Comparison of ENCODE assay signal across 11 cellular contexts in genomic region chr10:78976825-78977760, GRCh38.
A peak's percentile ranks its signal among the peaks of the same experiment; 100 is the strongest.
DNase-seq lines count a peak whose midpoint lies in the region; ATAC-seq and TF ChIP-seq lines count a peak whose summit lies in the region.
"Had no signal": no experiment of that assay in that cellular context is flagged by ENCODE, and none has a peak within 500 bp of the region (broad histone marks: within the 10 kb centered on the region; RNA-seq: fewer than 3 reads in every experiment).

No MANE protein-coding gene starts in this region.

- H3K27me3 ChIP-seq in AG04450 (ENCODE audit: control insufficient read depth, insufficient read depth, low read length) (peaks cover 4% of the 10 kb centered on the region), osteoblast (ENCODE audit: insufficient read depth, low read length) (no peaks in the 10 kb centered on the region)

- H3K4me1 Mint-ChIP-seq in central memory CD8-positive, alpha-beta T cell = peaks cover 17% of the 10 kb centered on the region

- H3K4me3 ChIP-seq in AG04450 (ENCODE audit: low read depth, low read length) (no peak overlapping the region), HEK293 (ENCODE audit: low read depth, low read length) (no peak overlapping the region), osteoblast (ENCODE audit: insufficient read depth, low read length) (peak overlapping the region; percentile 26)
- H3K4me3 ChIP-seq: left ventricle myocardium inferior had no signal

- no peaks in the 10 kb centered on the region for H3K9me3 Mint-ChIP-seq in central memory CD8-positive, alpha-beta T cell

- peaks cover 11% of the 10 kb centered on the region for H3K4me1 ChIP-seq in HEK293 (ENCODE audit: control insufficient read depth, insufficient read depth, low read length)
- H3K4me1 ChIP-seq in osteoblast (ENCODE audit: insufficient read depth, low read length) = peaks cover 49% of the 10 kb centered on the region

- H3K4me3 Mint-ChIP-seq in central memory CD8-positive, alpha-beta T cell = no peak overlapping the region

- H3K9me3 ChIP-seq in AG04450 (ENCODE audit: control insufficient read depth, insufficient read depth, low read length) (no peaks in the 10 kb centered on the region; the same call in 1 of the 2 replicates), HEK293 (ENCODE audit: control insufficient read depth, insufficient read depth, low read depth, low read length) (no peaks in the 10 kb centered on the region), osteoblast (ENCODE audit: low read depth, low read length) (no peaks in the 10 kb centered on the region)
- H3K9me3 ChIP-seq: left ventricle myocardium inferior had no signal

- no peak for DNase-seq in AG04450 (ENCODE audit: low read depth, low spot score)
- no peak for DNase-seq in central memory CD8-positive, alpha-beta T cell (ENCODE audit: low spot score in 2 of 2)
- peak; percentile 63 for DNase-seq in osteoblast (ENCODE audit: insufficient read length, low spot score, missing footprints)
- DNase-seq in NCI-H2227 treated with DMSO at 0.1 percent for 48 hours (lab: John Stamatoyannopoulos, UW) = no peak
- no peak for DNase-seq in activated CD4-positive, CD25-positive, alpha-beta regulatory T cell treated with anti-CD3 and anti-CD28 coated beads, Interleukin-2, amount 50 U/mL, for 72 hours
- DNase-seq in activated CD8-positive, alpha-beta memory T cell treated with anti-CD3 and anti-CD28 coated beads for 24 hours = no peak
- DNase-seq: left ventricle myocardium inferior, NCI-H1417 treated with DMSO at 0.1 percent for 48 hours, occipital lobe had no signal

- H3K27ac Mint-ChIP-seq in central memory CD8-positive, alpha-beta T cell (ENCODE audit: low read depth) = peak overlapping the region; percentile 75

- no peak for ATAC-seq in central memory CD8-positive, alpha-beta T cell (replicated peaks; ENCODE audit: extremely low read depth, poor library complexity, severe bottlenecking)
- ATAC-seq in GM18858 (IDR thresholded peaks at IDR 0.05; ENCODE audit: unreplicated experiment) = no peak

- POLR2A ChIA-PET in AG04450 (lab: Yijun Ruan, JAX) = interaction anchor here (1.0 kb wide), 1 partner anchor 90 kb away, joined by 3 read pairs; no protein-coding TSS in a partner anchor
- POLR2A ChIA-PET in HEK293 (lab: Yijun Ruan, JAX) = no interaction called here

- CTCF ChIA-PET in AG04450 (lab: Charles Lee) (no interaction called here), HEK293 (lab: Yijun Ruan, JAX) (interaction anchor here (0.6 kb wide), 1 partner anchor 18 kb away, joined by 3 read pairs; no protein-coding TSS in a partner anchor)

- H3K27me3 Mint-ChIP-seq in central memory CD8-positive, alpha-beta T cell = no peaks in the 10 kb centered on the region

- H2AFZ ChIP-seq in osteoblast (ENCODE audit: low read length) = no peak overlapping the region

- H3K36me3 ChIP-seq in HEK293 (ENCODE audit: control insufficient read depth in 2 of 2, insufficient read depth in 1 of 2, low read length in 2 of 2) = no peaks in the 10 kb centered on the region
- no peaks in the 10 kb centered on the region for H3K36me3 ChIP-seq in osteoblast (ENCODE audit: insufficient read depth, low read length)
- H3K36me3 ChIP-seq: left ventricle myocardium inferior had no signal

- peak overlapping the region; percentile 47 for H3K27ac ChIP-seq in AG04450 (ENCODE audit: low read depth, low read length)
- H3K27ac ChIP-seq in HEK293 (ENCODE audit: extremely low read depth, low read depth, low read length) = no peak overlapping the region
- H3K27ac ChIP-seq in osteoblast (ENCODE audit: low read depth, low read length) = peak overlapping the region; percentile 68
- H3K27ac ChIP-seq: left ventricle myocardium inferior had no signal

- peaks cover 10% of the 10 kb centered on the region for H3K79me2 ChIP-seq in osteoblast (ENCODE audit: insufficient read depth, low read length)

- H4K20me1 ChIP-seq in osteoblast (ENCODE audit: insufficient read depth, low read length) = no peaks in the 10 kb centered on the region

- H3K36me3 Mint-ChIP-seq in central memory CD8-positive, alpha-beta T cell (ENCODE audit: insufficient read depth) = peaks cover 6% of the 10 kb centered on the region

- TF ChIP-seq CTCF in AG04450 (IDR thresholded peaks at IDR 0.05; ENCODE audit: low read depth, low read length) (no peak), HEK293 (tag by site-specific recombination; IDR thresholded peaks at IDR 0.05) (no peak), osteoblast (IDR thresholded peaks at IDR 0.05; ENCODE audit: extremely low read depth, low read depth, low read length) (no peak)

- peak overlapping the region; percentile 66 for H3K4me2 ChIP-seq in osteoblast (ENCODE audit: insufficient read depth, low read length)

TF ChIP-seq in HEK293, 187 proteins besides CTCF, POLR2A, EP300 and RAD21:
- TF ChIP-seq EGR2 (tag by site-specific recombination; IDR thresholded peaks at IDR 0.05; ENCODE audit: low read depth) = 0 out of 2 replicates have a peak, but pooled peaks have one; percentile 21
- TF ChIP-seq FEZF1 (tag by site-specific recombination; IDR thresholded peaks at IDR 0.05) = no peak
- TF ChIP-seq ZIC2 (tag by site-specific recombination; IDR thresholded peaks at IDR 0.05) = peak; percentile 48; the same call in 1 of the 2 replicates
